17 cellular contexts compared by ENCODE assay signal in genomic region chr15:71807125-71807629, GRCh38. TPM values are rescaled to one million over a fixed set of nuclear protein-coding genes. Genes with fewer than 3 reads are reported as not detected.
DNase-seq lines count a peak whose midpoint lies in the region; FAIRE-seq and TF ChIP-seq lines count a peak whose summit lies in the region.
"Had no signal": no experiment of that assay in that cellular context is flagged by ENCODE, and none has a peak within 500 bp of the region (broad histone marks: within the 10 kb centered on the region; RNA-seq: fewer than 3 reads in every experiment).

No MANE protein-coding gene starts in this region.

- H3K27ac Mint-ChIP-seq in endothelial cell (ENCODE audit: unreplicated experiment) (peak overlapping the region; percentile 57), neural crest cell (ENCODE audit: unreplicated experiment) (peak overlapping the region; percentile 86)

- DNase-seq in ELF-1 (ENCODE audit: low read depth, low spot score), result peak; percentile 60
- DNase-seq in NCI-H82 (lab: John Stamatoyannopoulos, UW), result peak; percentile 94
- no peak for DNase-seq in endothelial cell (ENCODE audit: low spot score)
- no peak for DNase-seq in neural crest cell (ENCODE audit: low read depth, low spot score)
- DNase-seq in AG20443 (ENCODE audit: low spot score), result no peak
- no peak for DNase-seq in GM10248 (ENCODE audit: extremely low spot score)
- DNase-seq in NCI-H2196 treated with DMSO at 0.1 percent for 48 hours (lab: John Stamatoyannopoulos, UW; ENCODE audit: unreplicated experiment), result no peak
- no peak for DNase-seq in H54 (ENCODE audit: insufficient read length, low spot score)
- DNase-seq: activated T-cell treated with anti-CD3 and anti-CD28 coated beads, Interleukin-2, amount 50 U/mL, for 1 hour; amniotic stem cell; hippocampal formation; NCI-H1105; NCI-H446 treated with DMSO at 0.1 percent for 48 hours; psoas muscle; T-helper 1 cell had no signal

- H3K9me3 Mint-ChIP-seq in endothelial cell (ENCODE audit: unreplicated experiment) (no peaks in the 10 kb centered on the region), neural crest cell (no peaks in the 10 kb centered on the region)

- no peak overlapping the region for H3K4me3 Mint-ChIP-seq in endothelial cell (ENCODE audit: unreplicated experiment)
- no peak overlapping the region for H3K4me3 Mint-ChIP-seq in neural crest cell

- no peak for FAIRE-seq in H54 (lab: Jason Lieb, UNC)
- FAIRE-seq: HepG2 had no signal

- H3K36me3 Mint-ChIP-seq in endothelial cell (ENCODE audit: low read depth, unreplicated experiment) (no peaks in the 10 kb centered on the region), neural crest cell (ENCODE audit: low read depth) (no peaks in the 10 kb centered on the region)

- TF ChIP-seq CTCF in endothelial cell (IDR thresholded peaks at IDR 0.05; ENCODE audit: unreplicated experiment), result no peak
- TF ChIP-seq CTCF in neural crest cell (conservative IDR thresholded peaks at IDR 0.05), result no peak
- TF ChIP-seq CTCF in GM10248 (IDR thresholded peaks at IDR 0.05; ENCODE audit: control extremely low read depth, extremely low read depth, low read depth, missing control alignments), result no peak

- TF ChIP-seq POLR2A in H54 (IDR thresholded peaks at IDR 0.05; ENCODE audit: low read depth, low read length), result no peak

- CTCF ChIA-PET in GM10248 (lab: Yijun Ruan, JAX), result interaction anchor here (1.0 to 2.4 kb wide), 3 partner anchors 63 to 350 kb away, joined by 4 to 7 read pairs (median 4); no protein-coding TSS in a partner anchor

- peaks cover 19% of the 10 kb centered on the region for H3K4me1 Mint-ChIP-seq in endothelial cell (ENCODE audit: unreplicated experiment)
- peaks cover 33% of the 10 kb centered on the region for H3K4me1 Mint-ChIP-seq in neural crest cell

- POLR2A ChIA-PET in GM10248 (lab: Yijun Ruan, JAX), result no interaction called here

- H3K27me3 Mint-ChIP-seq in endothelial cell (ENCODE audit: unreplicated experiment), result peaks cover 1% of the 10 kb centered on the region
- no peaks in the 10 kb centered on the region for H3K27me3 Mint-ChIP-seq in neural crest cell (ENCODE audit: low read depth)

RNA-seq across cellular contexts. Expression of gene NR2E3, which starts 3.2 kb away (rescaled TPM):
- total RNA-seq in endothelial cell (ENCODE audit: unreplicated experiment) (not detected), neural crest cell (not detected in 2 replicates)
- total RNA-seq: HepG2, mesenteric fat pad, psoas muscle had no signal

Comparison
In these comparisons a context has a peak if more than half of its experiments do, and no peak if none do; other contexts are left out.
1. DNase-seq: peak in ELF-1 (single experiment) and NCI-H82 (single experiment); none in endothelial cell (single experiment), neural crest cell (single experiment), AG20443 (single experiment), GM10248 (single experiment), NCI-H2196 treated with DMSO at 0.1 percent for 48 hours (single experiment) and H54 (single experiment).